10 cellular contexts compared by ENCODE assay signal in genomic region chr17:77100009-77100408, GRCh38. TPM values are rescaled to one million over a fixed set of nuclear protein-coding genes. Genes with fewer than 3 reads are reported as not detected.
DNase-seq lines count a peak whose midpoint lies in the region; ATAC-seq and TF ChIP-seq lines count a peak whose summit lies in the region.
"Had no signal": no experiment of that assay in that cellular context is flagged by ENCODE, and none has a peak within 500 bp of the region (broad histone marks: within the 10 kb centered on the region; RNA-seq: fewer than 3 reads in every experiment).

No MANE protein-coding gene starts in this region.

- CTCF ChIA-PET in activated CD4-positive, alpha-beta memory T cell treated with anti-CD3 and anti-CD28 coated beads for 36 hours (lab: Charles Lee), result no interaction called here

- H3K4me3 ChIP-seq in endodermal cell (ENCODE audit: low read length), result no peak overlapping the region
- no peak overlapping the region for H3K4me3 ChIP-seq in tibial artery
- H3K4me3 ChIP-seq: SK-N-MC had no signal

- peak overlapping the region; percentile 4 for H3K27ac Mint-ChIP-seq in endodermal cell
- no peak overlapping the region for H3K27ac Mint-ChIP-seq in activated CD4-positive, alpha-beta memory T cell treated with anti-CD3 and anti-CD28 coated beads for 36 hours

- no peak overlapping the region for H3K4me3 Mint-ChIP-seq in endodermal cell
- no peak overlapping the region for H3K4me3 Mint-ChIP-seq in activated CD4-positive, alpha-beta memory T cell treated with anti-CD3 and anti-CD28 coated beads for 36 hours

- no peak overlapping the region for H3K9ac ChIP-seq in endodermal cell (ENCODE audit: extremely low read depth, low read length, poor library complexity, severe bottlenecking)
- H3K9ac ChIP-seq: parathyroid adenoma had no signal

- H3K9me3 ChIP-seq in endodermal cell (ENCODE audit: control insufficient read depth, low read length), result no peaks in the 10 kb centered on the region
- H3K9me3 ChIP-seq in tibial artery, result no peaks in the 10 kb centered on the region

- DNase-seq in NOMO-1 treated with dmso at 0.1 percent for 144 hours (lab: John Stamatoyannopoulos, UW; ENCODE audit: unreplicated experiment), result peak; percentile 97
- no peak for DNase-seq in endodermal cell
- DNase-seq in mucosa of gallbladder (ENCODE audit: low spot score), result peak; percentile 75
- DNase-seq in tibial artery, result peak; percentile 75 to 85
- DNase-seq in activated CD4-positive, alpha-beta memory T cell treated with anti-CD3 and anti-CD28 coated beads for 36 hours, result no peak
- no peak for DNase-seq in NCI-H526 (lab: John Stamatoyannopoulos, UW)
- DNase-seq: NCI-H1694 treated with DMSO at 0.1 percent for 48 hours had no signal

- no peak overlapping the region for H3K27ac ChIP-seq in endodermal cell (ENCODE audit: low read depth, low read length)
- H3K27ac ChIP-seq in tibial artery, result peak overlapping the region; percentile 52 to 60
- H3K27ac ChIP-seq: SK-N-MC had no signal

- H3K36me3 Mint-ChIP-seq in endodermal cell (ENCODE audit: low read depth), result peaks cover 28% of the 10 kb centered on the region
- peaks cover 31% of the 10 kb centered on the region for H3K36me3 Mint-ChIP-seq in activated CD4-positive, alpha-beta memory T cell treated with anti-CD3 and anti-CD28 coated beads for 36 hours

- H3K4me1 ChIP-seq in endodermal cell (ENCODE audit: control insufficient read depth, insufficient read depth, low read length), result no peaks in the 10 kb centered on the region
- peaks cover 0 to 41% (median 31%) of the 10 kb centered on the region in 4 donors for H3K4me1 ChIP-seq in tibial artery

- no peaks in the 10 kb centered on the region for H3K27me3 Mint-ChIP-seq in endodermal cell (ENCODE audit: insufficient read depth)
- H3K27me3 Mint-ChIP-seq in activated CD4-positive, alpha-beta memory T cell treated with anti-CD3 and anti-CD28 coated beads for 36 hours, result no peaks in the 10 kb centered on the region

- TF ChIP-seq CTCF in endodermal cell (conservative IDR thresholded peaks at IDR 0.05), result no peak
- TF ChIP-seq CTCF in tibial artery (IDR thresholded peaks at IDR 0.05), result no peak

- intact Hi-C loops in tibial artery (cut with DNase I; ENCODE audit: low total_unique reads), result no loop called here
- intact Hi-C loops in activated CD4-positive, alpha-beta memory T cell treated with anti-CD3 and anti-CD28 coated beads for 36 hours (cut with micrococcal nuclease), result no loop called here

- H3K4me1 Mint-ChIP-seq in endodermal cell, result peaks cover 15% of the 10 kb centered on the region
- H3K4me1 Mint-ChIP-seq in activated CD4-positive, alpha-beta memory T cell treated with anti-CD3 and anti-CD28 coated beads for 36 hours (ENCODE audit: low read depth), result peaks cover 20% of the 10 kb centered on the region

- no peaks in the 10 kb centered on the region for H3K9me3 Mint-ChIP-seq in endodermal cell
- no peaks in the 10 kb centered on the region for H3K9me3 Mint-ChIP-seq in activated CD4-positive, alpha-beta memory T cell treated with anti-CD3 and anti-CD28 coated beads for 36 hours

- H3K36me3 ChIP-seq in endodermal cell (ENCODE audit: control insufficient read depth, insufficient read depth, low read length) (peaks cover 2% of the 10 kb centered on the region), tibial artery (peaks cover 1 to 7% (median 4%) of the 10 kb centered on the region in 3 donors)

- no peaks in the 10 kb centered on the region for H3K27me3 ChIP-seq in endodermal cell (ENCODE audit: control insufficient read depth, insufficient read depth, low read length, poor library complexity, severe bottlenecking)
- no peaks in the 10 kb centered on the region for H3K27me3 ChIP-seq in tibial artery

- 93 to 98% methylated on average over 8 to 15 of the region's 15 CpGs for WGBS in endodermal cell (ENCODE audit: insufficient coverage in 1 of 2, insufficient read length in 1 of 2), 2 experiments

- no peak for ATAC-seq in GM21515 (IDR thresholded peaks at IDR 0.05; ENCODE audit: unreplicated experiment)

- POLR2A ChIA-PET in activated CD4-positive, alpha-beta memory T cell treated with anti-CD3 and anti-CD28 coated beads for 36 hours (lab: Charles Lee), result no interaction called here

RNA-seq across cellular contexts. Expression of gene SEC14L1, which starts 40.8 kb away (rescaled TPM):
- 10 to 100 TPM; 77.0 to 87.4 TPM for total RNA-seq in endodermal cell
- 104 TPM for polyA plus RNA-seq in endodermal cell (2013, experiment 1 of 2)
- 90.5 TPM for polyA plus RNA-seq in endodermal cell (2013, experiment 2 of 2)
- 71.2 TPM for total RNA-seq in mucosa of gallbladder
- 10 to 100 TPM; 68.1 to 68.5 TPM for total RNA-seq in activated CD4-positive, alpha-beta memory T cell treated with anti-CD3 and anti-CD28 coated beads for 36 hours

Comparison
In these comparisons a context has a peak if more than half of its experiments do, and no peak if none do; other contexts are left out.
1. DNase-seq: peak in NOMO-1 treated with dmso at 0.1 percent for 144 hours (single experiment), mucosa of gallbladder (single experiment) and tibial artery (2 of 2); none in endodermal cell (single experiment), activated CD4-positive, alpha-beta memory T cell treated with anti-CD3 and anti-CD28 coated beads for 36 hours (single experiment) and NCI-H526 (0 of 2).